In the genomic region with DNA sequence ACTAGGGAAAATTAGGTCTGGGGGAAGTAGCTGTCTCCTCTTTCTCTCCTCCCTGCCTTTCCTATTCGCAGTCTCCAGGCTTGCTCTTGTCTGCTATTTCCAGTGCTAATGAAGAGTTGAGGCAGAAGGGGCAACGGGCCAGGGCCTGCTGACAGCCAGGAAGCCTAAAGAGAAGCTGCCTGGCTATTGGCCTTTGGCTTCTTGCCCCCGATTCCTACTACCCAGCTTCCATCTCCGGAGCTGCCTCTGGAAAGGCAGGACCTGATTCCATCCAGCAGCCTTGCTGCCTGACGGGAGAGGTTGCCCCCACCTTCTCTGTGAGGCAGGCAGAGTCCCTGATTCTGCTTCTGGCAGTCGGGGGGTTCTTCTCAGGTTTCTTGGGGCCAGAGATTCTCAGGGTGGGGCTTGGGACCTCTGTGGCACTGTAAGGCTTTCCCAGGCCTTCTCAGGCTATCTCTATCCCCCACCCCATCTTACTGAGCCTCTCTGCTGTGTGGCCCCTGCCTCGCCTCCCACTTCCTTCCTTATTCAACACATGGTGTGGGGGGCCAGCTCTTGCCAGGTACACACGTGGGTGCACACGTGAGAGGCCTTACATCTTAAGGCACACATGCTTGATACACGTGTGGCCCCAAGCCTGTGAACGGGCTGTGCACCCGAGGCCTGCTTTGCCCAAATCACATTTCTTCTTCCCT, we compare ENCODE assay signal across 20 cellular contexts. TPM values are rescaled to one million over a fixed set of nuclear protein-coding genes. Genes with fewer than 3 reads are reported as not detected.
A peak's percentile ranks its signal among the peaks of the same experiment; 100 is the strongest.
DNase-seq lines count a peak whose midpoint lies in the region; ATAC-seq and TF ChIP-seq lines count a peak whose summit lies in the region.
"Had no signal": no experiment of that assay in that cellular context is flagged by ENCODE, and none has a peak within 500 bp of the region (broad histone marks: within the 10 kb centered on the region; RNA-seq: fewer than 3 reads in every experiment).

No MANE protein-coding gene starts in this region.

- H3K4me2 ChIP-seq in OCI-LY1 (ENCODE audit: low read length), result no peak overlapping the region
- H3K4me2 ChIP-seq in mammary epithelial cell (ENCODE audit: insufficient read depth, low read depth, low read length), result no peak overlapping the region

- H3K4me1 ChIP-seq in OCI-LY1 (ENCODE audit: insufficient read depth, low read length, severe bottlenecking), result peaks cover 21% of the 10 kb centered on the region
- H3K4me1 ChIP-seq in mammary epithelial cell (ENCODE audit: insufficient read depth, low read length), result peaks cover 43% of the 10 kb centered on the region
- peaks cover 10% of the 10 kb centered on the region for H3K4me1 ChIP-seq in CD8-positive, alpha-beta memory T cell (ENCODE audit: insufficient read depth, low read length)

- intact Hi-C loops in mammary epithelial cell (cut with micrococcal nuclease), result loop anchor here (2.0 kb wide), 1 partner anchor 343 kb away; no protein-coding TSS in a partner anchor

- CTCF ChIA-PET in mammary epithelial cell (lab: Charles Lee; ENCODE audit: low non-redundant PET), result interaction anchor here (1.0 kb wide), 1 partner anchor 36 kb away, joined by 4 read pairs; a partner anchor contains a TSS
- CTCF ChIA-PET in CD8-positive, alpha-beta memory T cell (lab: Charles Lee), result interaction anchor here (1.3 to 7.3 kb wide), 6 partner anchors 7 to 128 kb away, joined by 3 to 167 read pairs (median 8); a partner anchor contains a TSS

- no peak for TF ChIP-seq CTCF in OCI-LY1 (IDR thresholded peaks at IDR 0.05; ENCODE audit: low read length)
- TF ChIP-seq CTCF in mammary epithelial cell (conservative IDR thresholded peaks at IDR 0.05 in 1 of 2, IDR thresholded peaks at IDR 0.05 in 1 of 2; ENCODE audit: extremely low read depth in 1 of 2, insufficient read depth in 1 of 2, low read depth in 1 of 2, low read length in 2 of 2), result no peak
- TF ChIP-seq CTCF in nephron progenitor cell (IDR thresholded peaks at IDR 0.05), result no peak

- POLR2A ChIA-PET in CD8-positive, alpha-beta memory T cell (lab: Charles Lee), result no interaction called here

- H3K27me3 Mint-ChIP-seq in nephron progenitor cell (ENCODE audit: low read depth, poor library complexity), result peaks cover 7% of the 10 kb centered on the region
- H3K27me3 Mint-ChIP-seq in CD8-positive, alpha-beta memory T cell, result no peaks in the 10 kb centered on the region
- H3K27me3 Mint-ChIP-seq: activated CD4-positive, alpha-beta memory T cell treated with anti-CD3 and anti-CD28 coated beads, Interleukin-2, amount 10 ng/mL, durations not matched to agents 7 days and 5 days; CD4-positive, alpha-beta T cell; progenitor cell of endocrine pancreas; type B pancreatic cell had no signal

- H3K27ac Mint-ChIP-seq in nephron progenitor cell, result peak overlapping the region; percentile 29
- H3K27ac Mint-ChIP-seq in CD8-positive, alpha-beta memory T cell, result peak overlapping the region in 3 of 8 donors; percentile 20 to 58 (median 56)
- H3K27ac Mint-ChIP-seq: activated CD4-positive, alpha-beta memory T cell treated with anti-CD3 and anti-CD28 coated beads, Interleukin-2, amount 10 ng/mL, durations not matched to agents 7 days and 5 days; CD4-positive, alpha-beta T cell; progenitor cell of endocrine pancreas; T-helper 2 cell treated with Interferon-gamma antibody and Interleukin-4, amounts not matched to agents 5 μg/mL and 100 μg/mL, for 36 hours; type B pancreatic cell had no signal

- dilution Hi-C loops in mammary epithelial cell (cut with HindIII; ENCODE audit: low sequenced_read_pairs), result loop anchor here (5.0 to 10.0 kb wide), 6 partner anchors 32 to 332 kb away; no protein-coding TSS in a partner anchor

- H2AFZ ChIP-seq in OCI-LY1 (ENCODE audit: low read length) (no peak overlapping the region), mammary epithelial cell (ENCODE audit: low read depth, low read length) (no peak overlapping the region)

- H3K27ac ChIP-seq in OCI-LY1 (ENCODE audit: low read depth, low read length, poor library complexity, severe bottlenecking), result peak overlapping the region; percentile 11
- H3K27ac ChIP-seq in mammary epithelial cell (ENCODE audit: insufficient read depth, low read depth, low read length), result peak overlapping the region; percentile 12
- no peak overlapping the region for H3K27ac ChIP-seq in CD8-positive, alpha-beta memory T cell (ENCODE audit: low read depth, low read length)
- H3K27ac ChIP-seq: heart left ventricle, Peyer's patch, SK-N-MC had no signal

- H3K27me3 ChIP-seq in H7 (ENCODE audit: control insufficient read depth, insufficient read depth, low read length), result no peaks in the 10 kb centered on the region
- no peaks in the 10 kb centered on the region for H3K27me3 ChIP-seq in OCI-LY1 (ENCODE audit: insufficient read depth, low read length)
- H3K27me3 ChIP-seq in mammary epithelial cell (ENCODE audit: insufficient read depth, low read length), result no peaks in the 10 kb centered on the region
- H3K27me3 ChIP-seq in CD8-positive, alpha-beta memory T cell (ENCODE audit: insufficient read depth, low read length, poor library complexity, severe bottlenecking), result no peaks in the 10 kb centered on the region
- H3K27me3 ChIP-seq: heart left ventricle, MG63, Peyer's patch had no signal

- ATAC-seq in GM19328 (IDR thresholded peaks at IDR 0.05; ENCODE audit: unreplicated experiment), result no peak
- ATAC-seq: heart left ventricle had no signal

- H3K9me3 Mint-ChIP-seq in nephron progenitor cell, result no peaks in the 10 kb centered on the region
- no peaks in the 10 kb centered on the region for H3K9me3 Mint-ChIP-seq in CD8-positive, alpha-beta memory T cell
- H3K9me3 Mint-ChIP-seq: activated CD4-positive, alpha-beta memory T cell treated with anti-CD3 and anti-CD28 coated beads, Interleukin-2, amount 10 ng/mL, durations not matched to agents 7 days and 5 days; CD4-positive, alpha-beta T cell; T-helper 2 cell treated with Interferon-gamma antibody and Interleukin-4, amounts not matched to agents 5 μg/mL and 100 μg/mL, for 36 hours; type B pancreatic cell had no signal

- no peaks in the 10 kb centered on the region for H3K9me3 ChIP-seq in OCI-LY1 (ENCODE audit: low read length)
- H3K9me3 ChIP-seq in mammary epithelial cell (replicated peaks; ENCODE audit: insufficient read depth, low read length), result no peaks in the 10 kb centered on the region
- no peaks in the 10 kb centered on the region for H3K9me3 ChIP-seq in CD8-positive, alpha-beta memory T cell (ENCODE audit: low read length)
- H3K9me3 ChIP-seq: heart left ventricle, MG63, Peyer's patch had no signal

- H3K36me3 Mint-ChIP-seq in nephron progenitor cell (ENCODE audit: low read depth), result no peaks in the 10 kb centered on the region
- peaks cover 0 to 37% (median 10%) of the 10 kb centered on the region in 3 donors for H3K36me3 Mint-ChIP-seq in CD8-positive, alpha-beta memory T cell

- no peaks in the 10 kb centered on the region for H3F3A ChIP-seq in OCI-LY1 (ENCODE audit: insufficient read depth, low read length)

- no peaks in the 10 kb centered on the region; the same call in 1 of the 2 replicates for H3K36me3 ChIP-seq in H7 (replicated peaks; ENCODE audit: control insufficient read depth, insufficient read depth, low read length)
- H3K36me3 ChIP-seq in OCI-LY1 (ENCODE audit: insufficient read depth, low read length), result no peaks in the 10 kb centered on the region
- peaks cover 31% of the 10 kb centered on the region for H3K36me3 ChIP-seq in mammary epithelial cell (ENCODE audit: insufficient read depth, low read length)
- H3K36me3 ChIP-seq in CD8-positive, alpha-beta memory T cell (ENCODE audit: insufficient read depth, low read length), result no peaks in the 10 kb centered on the region
- H3K36me3 ChIP-seq: MG63 had no signal

- H3K79me2 ChIP-seq in OCI-LY1 (ENCODE audit: insufficient read depth, low read length) (no peaks in the 10 kb centered on the region), mammary epithelial cell (ENCODE audit: insufficient read depth, low read length) (peaks cover 90% of the 10 kb centered on the region)

- H3K4me1 Mint-ChIP-seq in nephron progenitor cell, result peaks cover 19% of the 10 kb centered on the region
- peaks cover 12 to 16% (median 14%) of the 10 kb centered on the region in 3 donors for H3K4me1 Mint-ChIP-seq in CD8-positive, alpha-beta memory T cell

- H3K9me2 ChIP-seq in OCI-LY1 (ENCODE audit: low read depth, low read length), result no peaks in the 10 kb centered on the region

- BruUV-seq in mammary epithelial cell (replicated peaks; lab: Mats Ljungman, UMichigan), result no TSS peak

- H4K20me1 ChIP-seq in OCI-LY1 (ENCODE audit: insufficient read depth, low read length), result no peaks in the 10 kb centered on the region
- H4K20me1 ChIP-seq in mammary epithelial cell (ENCODE audit: insufficient read depth, low read length), result no peaks in the 10 kb centered on the region

- DNase-seq in H7 (peak; percentile 16), mammary epithelial cell (no peak), nephron progenitor cell (no peak), T-helper 9 cell (no peak)
- DNase-seq in activated naive CD4-positive, alpha-beta T cell treated with Interleukin-2 at 50 U/mL for 16 hours, result no peak
- no peak for DNase-seq in CD8-positive, alpha-beta memory T cell
- DNase-seq: activated CD4-positive, alpha-beta memory T cell treated with anti-CD3 and anti-CD28 coated beads, Interleukin-2, amount 10 ng/mL, durations not matched to agents 7 days and 5 days; activated CD4-positive, CD25-positive, alpha-beta regulatory T cell; activated T-cell treated with anti-CD3 and anti-CD28 coated beads for 4 hours; CD4-positive, alpha-beta T cell; heart left ventricle; MG63; Peyer's patch; stimulated activated CD4-positive, alpha-beta T cell treated with anti-CD3 and anti-CD28 coated beads, Interleukin-15, amount 100 ng/mL, for 24 hours had no signal

- H3K9ac ChIP-seq in OCI-LY1 (ENCODE audit: low read length) (no peak overlapping the region; the same call in 1 of the 2 replicates), mammary epithelial cell (ENCODE audit: insufficient read depth, low read length) (no peak overlapping the region)

- 74% methylated on average over 11 of the region's 12 CpGs for WGBS in mammary epithelial cell (ENCODE audit: low coverage, missing lambda C conversion rate)

- in situ Hi-C loops in mammary epithelial cell (cut with MboI; ENCODE audit: low sequenced_read_pairs in 2 of 2), result loop anchor here (5.0 kb wide), 2 partner anchors 32 to 37 kb away; a partner anchor contains a TSS

- H3K4me3 ChIP-seq in H7 (ENCODE audit: insufficient read depth, low read depth, low read length), result no peak overlapping the region
- H3K4me3 ChIP-seq in OCI-LY1 (ENCODE audit: low read depth, low read length, poor library complexity, severe bottlenecking), result no peak overlapping the region
- H3K4me3 ChIP-seq in mammary epithelial cell (replicated peaks in 1 of 3; ENCODE audit: insufficient read depth in 1 of 3, low read depth in 2 of 3, low read length in 3 of 3), result no peak overlapping the region
- no peak overlapping the region for H3K4me3 ChIP-seq in CD8-positive, alpha-beta memory T cell (ENCODE audit: low read length)
- H3K4me3 ChIP-seq: heart left ventricle, MG63, Peyer's patch, SK-N-MC had no signal

- H3K4me3 Mint-ChIP-seq in nephron progenitor cell, result no peak overlapping the region
- peak overlapping the region in 1 of 7 donors; percentile 51 for H3K4me3 Mint-ChIP-seq in CD8-positive, alpha-beta memory T cell
- H3K4me3 Mint-ChIP-seq: activated CD4-positive, alpha-beta memory T cell treated with anti-CD3 and anti-CD28 coated beads, Interleukin-2, amount 10 ng/mL, durations not matched to agents 7 days and 5 days; CD4-positive, alpha-beta T cell; type B pancreatic cell had no signal

RNA-seq across cellular contexts. Expression of a gene that starts 18.2 kb away (rescaled TPM):
- 10.7 and 12.3 TPM in 2 replicates for total RNA-seq in H7 (2014; rRNA removed; shearing (Covaris generic))
- 10 to 100 TPM in 1 of 2 donors, 1 to 10 TPM in 1; 5.8 to 22.3 TPM for total RNA-seq in mammary epithelial cell
- 21.5 TPM for polyA plus RNA-seq in mammary epithelial cell
- 6.9 TPM for polyA minus RNA-seq in mammary epithelial cell
- total RNA-seq in CD8-positive, alpha-beta memory T cell, result 10 to 100 TPM; 14.4 to 15.0 TPM
- 25.5 TPM for polyA plus RNA-seq in CD8-positive, alpha-beta memory T cell

RNA-seq across cellular contexts. Expression of a gene that starts 29.0 kb away (rescaled TPM):
- 3.0 and 5.3 TPM in 2 replicates for total RNA-seq in H7 (2014; rRNA removed; shearing (Covaris generic))
- total RNA-seq in mammary epithelial cell, result 10 to 100 TPM in 1 of 2 donors, 1 to 10 TPM in 1; 1.5 to 11.2 TPM
- 3.8 TPM for polyA plus RNA-seq in mammary epithelial cell
- 2.0 TPM for polyA minus RNA-seq in mammary epithelial cell
- total RNA-seq in CD8-positive, alpha-beta memory T cell, result 1 to 10 TPM; 5.9 to 6.8 TPM
- 3.1 TPM for polyA plus RNA-seq in CD8-positive, alpha-beta memory T cell

RNA-seq across cellular contexts. Expression of a gene that starts 35.4 kb away (rescaled TPM):
- 5.9 and 8.2 TPM in 2 replicates for total RNA-seq in H7 (2014; rRNA removed; shearing (Covaris generic))
- 100 to 1,000 TPM in 1 of 2 donors, 10 to 100 TPM in 1; 41.3 to 109 TPM for total RNA-seq in mammary epithelial cell
- polyA plus RNA-seq in mammary epithelial cell, result 13.2 TPM
- polyA minus RNA-seq in mammary epithelial cell, result 128 TPM
- total RNA-seq in CD8-positive, alpha-beta memory T cell, result 10 to 100 TPM; 16.0 to 17.8 TPM
- polyA plus RNA-seq in CD8-positive, alpha-beta memory T cell, result 4.8 TPM
